ENCODE assay signal across 8 cellular contexts in the genomic region with DNA sequence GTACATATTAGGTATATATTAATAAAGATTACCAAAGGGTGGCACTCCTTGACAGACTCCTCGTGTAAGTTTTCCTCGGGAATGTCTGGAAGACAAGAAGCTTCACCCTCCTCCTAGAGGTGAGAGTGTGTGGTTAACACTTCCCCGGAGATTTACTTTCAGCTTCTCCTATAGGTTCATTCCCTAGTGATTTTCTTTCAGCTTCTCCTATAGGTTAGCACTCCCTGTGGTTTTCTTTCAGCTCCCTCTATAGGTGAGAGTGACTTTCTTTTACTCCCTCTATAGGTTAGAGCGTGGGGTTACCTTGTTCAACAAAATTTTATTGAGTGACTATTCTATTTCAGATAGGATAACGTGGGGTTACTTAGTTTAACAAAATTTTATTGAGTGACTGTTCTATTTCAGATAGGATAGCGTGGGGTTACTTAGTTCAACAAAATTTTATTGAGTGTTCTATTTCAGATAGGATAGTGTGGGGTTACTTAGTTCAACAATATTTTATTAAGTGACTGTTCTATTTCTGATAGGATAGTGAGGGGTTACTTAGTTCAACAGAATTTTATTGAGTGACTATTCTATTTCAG. TPM values are rescaled to one million over a fixed set of nuclear protein-coding genes. Genes with fewer than 3 reads are reported as not detected.
DNase-seq lines count a peak whose midpoint lies in the region; ATAC-seq and TF ChIP-seq lines count a peak whose summit lies in the region.

No MANE protein-coding gene starts in this region.

- H3K4me1 ChIP-seq in Panc1 (ENCODE audit: control insufficient read depth, insufficient read depth, low read length) (no peaks in the 10 kb centered on the region), heart right ventricle (no peaks in the 10 kb centered on the region)

- H3K27me3 ChIP-seq in Panc1 (ENCODE audit: control insufficient read depth, insufficient read depth, low read length) (no peaks in the 10 kb centered on the region), heart right ventricle (peaks cover 0 to 5% (median 0%) of the 10 kb centered on the region in 7 donors)

- CTCF ChIA-PET in Panc1 (lab: Charles Lee) = interaction anchor here (0.5 to 1.0 kb wide), 6 partner anchors 11 to 331 kb away, joined by 3 to 8 read pairs (median 4); no protein-coding TSS in a partner anchor

- H3K36me3 ChIP-seq in Panc1 (ENCODE audit: control insufficient read depth, insufficient read depth, low read length) (no peaks in the 10 kb centered on the region; the same call in 1 of the 2 replicates), heart right ventricle (peaks cover 0 to 10% (median 0%) of the 10 kb centered on the region in 9 donors)

- POLR2A ChIA-PET in Panc1 (lab: Charles Lee) = interaction anchor here (0.7 kb wide), 1 partner anchor 48 kb away, joined by 3 read pairs; no protein-coding TSS in a partner anchor

- TF ChIP-seq CTCF in Panc1 (IDR thresholded peaks at IDR 0.05) (peak; percentile 61), heart right ventricle (IDR thresholded peaks at IDR 0.05) (peak in 1 of 9 donors; percentile 11)

- peak; percentile 71 for ATAC-seq in HG03103 (IDR thresholded peaks at IDR 0.05; ENCODE audit: low read depth, unreplicated experiment)
- ATAC-seq in Panc1 = peak; percentile 96
- no peak for ATAC-seq in heart right ventricle

- WGBS in heart right ventricle, 2 donors = 66 to 71% methylated on average over 6 of the region's 6 CpGs

- in situ Hi-C loops in Panc1 (cut with HindIII; ENCODE audit: low pct_unique_long_range_greater_than_20kb, low sequenced_read_pairs) = no loop called here

- peak; percentile 50 for DNase-seq in NCI-H748 (lab: John Stamatoyannopoulos, UW; ENCODE audit: unreplicated experiment)
- no peak for DNase-seq in NCI-H748 treated with DMSO at 0.1 percent for 48 hours (lab: John Stamatoyannopoulos, UW)
- DNase-seq in Panc1 (ENCODE audit: low read depth, low spot score) = peak; percentile 61
- peak; percentile 53 for DNase-seq in germinal center (ENCODE audit: low spot score)
- DNase-seq in heart right ventricle = no peak
- no peak for DNase-seq in NCI-H2081 treated with DMSO at 0.1 percent for 48 hours (lab: John Stamatoyannopoulos, UW)
- DNase-seq in KG1 (lab: John Stamatoyannopoulos, UW) = no peak

- H3K4me3 ChIP-seq in Panc1 (ENCODE audit: low read depth in 2 of 2, low read length in 2 of 2) = no peak overlapping the region; a peak in 1 of 4 replicates
- no peak overlapping the region for H3K4me3 ChIP-seq in heart right ventricle

- H3K9me3 ChIP-seq in Panc1 (ENCODE audit: control insufficient read depth, insufficient read depth, low read depth, low read length) (no peaks in the 10 kb centered on the region), heart right ventricle (no peaks in the 10 kb centered on the region)

- H3K27ac ChIP-seq in Panc1 (ENCODE audit: low read length) = no peak overlapping the region
- H3K27ac ChIP-seq in heart right ventricle = no peak overlapping the region

- BruUV-seq in Panc1 (replicated peaks; lab: Mats Ljungman, UMichigan) = no TSS peak

- intact Hi-C loops in Panc1 (cut with micrococcal nuclease; ENCODE audit: unreplicated experiment) (no loop called here), heart right ventricle (cut with DNase I) (loop anchor here in 1 of 10 donors (10.0 kb wide), 1 partner anchor 269 kb away; no protein-coding TSS in a partner anchor)

RNA-seq across cellular contexts. Expression of a gene that starts 32.7 kb away (rescaled TPM):
- total RNA-seq in Panc1 (2021; ENCODE audit: unreplicated experiment) (98.8 TPM), heart right ventricle (10 to 100 TPM; 10.7 to 18.7 (median 14.1) TPM)
- 48.5 TPM for polyA plus RNA-seq in Panc1 (2012; ENCODE audit: insufficient read length)
- 10 to 100 TPM; 11.6 to 23.3 TPM for polyA plus RNA-seq in heart right ventricle

Comparison
In these comparisons a context has a peak if more than half of its experiments do, and no peak if none do; other contexts are left out.
1. DNase-seq: peak in NCI-H748 (single experiment), Panc1 (single experiment) and germinal center (single experiment); none in NCI-H748 treated with DMSO at 0.1 percent for 48 hours (single experiment), heart right ventricle (0 of 2), NCI-H2081 treated with DMSO at 0.1 percent for 48 hours (single experiment) and KG1 (single experiment).
2. ATAC-seq: peak in HG03103 (single experiment) and Panc1 (single experiment); none in heart right ventricle (0 of 8).